1 cellular context compared by ENCODE assay signal in the genomic region with DNA sequence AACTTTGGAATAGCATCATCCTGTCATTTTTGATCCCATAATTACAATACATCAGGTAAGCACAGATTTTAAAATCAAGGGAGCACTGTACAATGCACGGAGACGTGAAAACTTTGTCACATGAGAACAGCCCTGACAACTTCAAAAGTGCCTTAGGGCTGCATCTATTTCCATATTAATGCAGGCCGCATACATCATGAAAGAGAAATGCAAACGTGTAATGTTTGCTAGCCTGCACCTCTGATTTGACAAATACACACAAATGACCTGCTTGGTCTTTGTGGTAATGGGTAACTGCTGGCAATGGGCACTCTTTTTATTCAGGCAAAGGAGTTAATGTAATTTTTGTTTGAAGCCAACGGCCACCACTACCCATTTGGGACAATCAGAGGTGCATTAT.
TF ChIP-seq lines count a peak whose summit lies in the region.

No MANE protein-coding gene starts in this region.

TF ChIP-seq in GM23338, 12 proteins besides CTCF, POLR2A, EP300 and RAD21 (continued from another document):
- TF ChIP-seq, protein P1, sequence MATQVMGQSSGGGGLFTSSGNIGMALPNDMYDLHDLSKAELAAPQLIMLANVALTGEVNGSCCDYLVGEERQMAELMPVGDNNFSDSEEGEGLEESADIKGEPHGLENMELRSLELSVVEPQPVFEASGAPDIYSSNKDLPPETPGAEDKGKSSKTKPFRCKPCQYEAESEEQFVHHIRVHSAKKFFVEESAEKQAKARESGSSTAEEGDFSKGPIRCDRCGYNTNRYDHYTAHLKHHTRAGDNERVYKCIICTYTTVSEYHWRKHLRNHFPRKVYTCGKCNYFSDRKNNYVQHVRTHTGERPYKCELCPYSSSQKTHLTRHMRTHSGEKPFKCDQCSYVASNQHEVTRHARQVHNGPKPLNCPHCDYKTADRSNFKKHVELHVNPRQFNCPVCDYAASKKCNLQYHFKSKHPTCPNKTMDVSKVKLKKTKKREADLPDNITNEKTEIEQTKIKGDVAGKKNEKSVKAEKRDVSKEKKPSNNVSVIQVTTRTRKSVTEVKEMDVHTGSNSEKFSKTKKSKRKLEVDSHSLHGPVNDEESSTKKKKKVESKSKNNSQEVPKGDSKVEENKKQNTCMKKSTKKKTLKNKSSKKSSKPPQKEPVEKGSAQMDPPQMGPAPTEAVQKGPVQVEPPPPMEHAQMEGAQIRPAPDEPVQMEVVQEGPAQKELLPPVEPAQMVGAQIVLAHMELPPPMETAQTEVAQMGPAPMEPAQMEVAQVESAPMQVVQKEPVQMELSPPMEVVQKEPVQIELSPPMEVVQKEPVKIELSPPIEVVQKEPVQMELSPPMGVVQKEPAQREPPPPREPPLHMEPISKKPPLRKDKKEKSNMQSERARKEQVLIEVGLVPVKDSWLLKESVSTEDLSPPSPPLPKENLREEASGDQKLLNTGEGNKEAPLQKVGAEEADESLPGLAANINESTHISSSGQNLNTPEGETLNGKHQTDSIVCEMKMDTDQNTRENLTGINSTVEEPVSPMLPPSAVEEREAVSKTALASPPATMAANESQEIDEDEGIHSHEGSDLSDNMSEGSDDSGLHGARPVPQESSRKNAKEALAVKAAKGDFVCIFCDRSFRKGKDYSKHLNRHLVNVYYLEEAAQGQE (IDR thresholded peaks at IDR 0.05; ENCODE audit: unreplicated experiment) = no peak
- TF ChIP-seq CREB1 (CRISPR knock-in tag; IDR thresholded peaks at IDR 0.05; ENCODE audit: low read depth) = no peak
